13 cellular contexts compared by ENCODE assay signal in the genomic region with DNA sequence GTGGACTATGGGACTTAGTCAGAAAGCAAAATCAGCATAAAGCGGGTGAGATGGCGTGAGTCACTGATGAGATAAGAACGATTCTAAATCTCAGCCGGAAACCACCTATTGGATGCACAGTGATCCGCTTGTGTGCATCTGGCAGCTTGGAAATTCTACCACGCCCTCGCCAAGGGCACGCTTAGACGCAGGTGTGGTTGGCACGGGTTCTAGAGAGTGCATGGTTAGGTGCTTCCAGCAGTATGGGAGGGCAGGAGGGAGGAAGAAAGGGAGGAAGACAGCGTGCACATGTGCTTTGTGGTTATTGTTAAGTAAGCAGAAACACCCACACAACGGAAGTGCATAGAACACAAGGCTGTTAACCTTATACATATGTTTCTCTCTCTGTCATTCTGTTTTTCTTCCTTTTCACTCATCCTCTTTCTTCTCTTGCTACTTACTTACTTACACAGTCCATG.
DNase-seq lines count a peak whose midpoint lies in the region; ATAC-seq and TF ChIP-seq lines count a peak whose summit lies in the region.
"Had no signal": no experiment of that assay in that cellular context is flagged by ENCODE, and none has a peak within 500 bp of the region (broad histone marks: within the 10 kb centered on the region; RNA-seq: fewer than 3 reads in every experiment).

No MANE protein-coding gene starts in this region.

- peaks cover 4 to 9% (median 8%) of the 10 kb centered on the region in 4 donors for H3K4me1 Mint-ChIP-seq in naive thymus-derived CD8-positive, alpha-beta T cell
- H3K4me1 Mint-ChIP-seq: WTC11 had no signal

- peak overlapping the region in 3 of 10 donors; percentile 13 to 70 (median 59) for H3K27ac Mint-ChIP-seq in naive thymus-derived CD8-positive, alpha-beta T cell
- H3K27ac Mint-ChIP-seq: WTC11 had no signal

- peaks cover 0 to 7% (median 1%) of the 10 kb centered on the region in 5 donors for H3K27me3 Mint-ChIP-seq in naive thymus-derived CD8-positive, alpha-beta T cell

- H3K9me3 Mint-ChIP-seq in naive thymus-derived CD8-positive, alpha-beta T cell = no peaks in the 10 kb centered on the region
- H3K9me3 Mint-ChIP-seq: WTC11 had no signal

- H3K36me3 Mint-ChIP-seq in naive thymus-derived CD8-positive, alpha-beta T cell = no peaks in the 10 kb centered on the region
- H3K36me3 Mint-ChIP-seq: WTC11 had no signal

- intact Hi-C loops in left colon (cut with DNase I, micrococcal nuclease) = no loop called here

- H3K4me3 ChIP-seq in GM12865 (ENCODE audit: low read depth, low read length) = no peak overlapping the region
- H3K4me3 ChIP-seq: prostate gland, suprapubic skin had no signal

- H3K4me3 Mint-ChIP-seq in naive thymus-derived CD8-positive, alpha-beta T cell = peak overlapping the region; percentile 19 to 77 (median 50)
- H3K4me3 Mint-ChIP-seq: WTC11 had no signal

- no peak for TF ChIP-seq CTCF in GM12865 (IDR thresholded peaks at IDR 0.05; ENCODE audit: insufficient read depth, low read depth, low read length, missing control alignments)

- ATAC-seq in HG02571 (IDR thresholded peaks at IDR 0.05; ENCODE audit: unreplicated experiment) (peak; percentile 53), GM19467 (IDR thresholded peaks at IDR 0.05; ENCODE audit: unreplicated experiment) (no peak), left colon (no peak)
- ATAC-seq in naive thymus-derived CD8-positive, alpha-beta T cell = peak in 1 of 2 donors; percentile 59
- ATAC-seq: WTC11 had no signal

- POLR2A ChIA-PET in naive thymus-derived CD8-positive, alpha-beta T cell (lab: Charles Lee) = no interaction called here

- peak; percentile 85 for DNase-seq in GM12865 (ENCODE audit: low read depth)
- DNase-seq in T-helper 22 cell (ENCODE audit: low read depth) = peak; percentile 50
- peak in 2 of 10 donors; percentile 8 to 14 for DNase-seq in naive thymus-derived CD8-positive, alpha-beta T cell
- DNase-seq in SKM-1 treated with dmso at 0.1 percent for 144 hours (lab: John Stamatoyannopoulos, UW; ENCODE audit: unreplicated experiment) = no peak
- DNase-seq in left colon = no peak
- DNase-seq in NCI-H1105 treated with DMSO at 0.1 percent for 48 hours (lab: John Stamatoyannopoulos, UW) = no peak
- DNase-seq: GDM1, NCI-H2029 treated with DMSO at 0.1 percent for 48 hours had no signal

Comparison
In these comparisons a context has a peak if more than half of its experiments do, and no peak if none do; other contexts are left out.
1. DNase-seq: peak in GM12865 (single experiment) and T-helper 22 cell (single experiment); none in SKM-1 treated with dmso at 0.1 percent for 144 hours (single experiment), left colon (0 of 2) and NCI-H1105 treated with DMSO at 0.1 percent for 48 hours (single experiment).